In the genomic region with DNA sequence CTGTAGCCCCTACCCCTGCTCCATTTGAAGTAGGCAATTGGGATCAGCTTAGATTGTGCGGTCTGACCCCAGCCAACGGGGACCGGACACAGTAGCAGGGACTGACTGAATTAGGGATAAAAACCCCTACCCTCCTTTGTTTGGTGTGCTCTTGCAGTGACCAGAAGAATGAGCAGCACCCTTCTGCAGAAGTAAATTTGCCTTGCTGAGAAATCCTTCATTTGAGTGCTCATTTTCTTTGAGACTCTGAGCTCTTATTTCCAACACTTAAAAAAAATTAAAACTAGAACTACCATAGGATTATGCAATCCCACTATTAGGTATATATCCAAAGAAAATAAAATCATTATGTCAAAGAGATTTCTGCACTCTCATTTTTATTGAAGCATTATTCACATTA, we compare ENCODE assay signal across 39 cellular contexts.
"Had no signal": no experiment of that assay in that cellular context is flagged by ENCODE, and none has a peak within 500 bp of the region (broad histone marks: within the 10 kb centered on the region; RNA-seq: fewer than 3 reads in every experiment).

No MANE protein-coding gene starts in this region.

- H3K4me1 ChIP-seq: adrenal gland, ascending aorta, body of pancreas, breast epithelium had no signal

- H3K27me3 ChIP-seq: adrenal gland, ascending aorta, body of pancreas, brain microvascular endothelial cell, breast epithelium, cardiac muscle cell had no signal

- H3K36me3 ChIP-seq: adrenal gland, ascending aorta, brain microvascular endothelial cell, breast epithelium, cardiac muscle cell had no signal

- H3K4me1 Mint-ChIP-seq: activated naive CD4-positive, alpha-beta T cell treated with anti-CD3 and anti-CD28 coated beads, Interleukin-2, amount 10 ng/mL, durations not matched to agents 7 days and 5 days; activated naive CD4-positive, alpha-beta T cell treated with anti-CD3 and anti-CD28 coated beads, Interleukin-2, amount 50 U/mL, for 24 hours; activated naive CD8-positive, alpha-beta T cell treated with anti-CD3 and anti-CD28 coated beads for 36 hours; activated naive CD8-positive, alpha-beta T cell treated with anti-CD3 and anti-CD28 coated beads, Interleukin-2, amount 10 ng/mL, durations not matched to agents 7 days and 5 days; activated naive CD8-positive, alpha-beta T cell treated with anti-CD3 and anti-CD28 coated beads, Interleukin-2, amount 50 U/mL, for 24 hours; activated T-helper 17 cell treated with anti-CD3 and anti-CD28 coated beads, Interleukin-2, amount 50 U/mL, for 72 hours; brain; central memory CD8-positive, alpha-beta T cell had no signal

- H3K9me3 ChIP-seq: adrenal gland had no signal

- H3K27me3 Mint-ChIP-seq: activated naive CD4-positive, alpha-beta T cell treated with anti-CD3 and anti-CD28 coated beads, Interleukin-2, amount 10 ng/mL, durations not matched to agents 7 days and 5 days; activated naive CD4-positive, alpha-beta T cell treated with anti-CD3 and anti-CD28 coated beads, Interleukin-2, amount 50 U/mL, for 24 hours; activated naive CD8-positive, alpha-beta T cell; activated naive CD8-positive, alpha-beta T cell treated with anti-CD3 and anti-CD28 coated beads for 36 hours; activated naive CD8-positive, alpha-beta T cell treated with anti-CD3 and anti-CD28 coated beads, Interleukin-2, amount 10 ng/mL, durations not matched to agents 7 days and 5 days; activated naive CD8-positive, alpha-beta T cell treated with anti-CD3 and anti-CD28 coated beads, Interleukin-2, amount 50 U/mL, for 24 hours; activated T-helper 17 cell treated with anti-CD3 and anti-CD28 coated beads, Interleukin-2, amount 50 U/mL, for 72 hours; central memory CD8-positive, alpha-beta T cell had no signal

- H3K27ac ChIP-seq: adrenal gland, ascending aorta, body of pancreas, brain microvascular endothelial cell, breast epithelium, cardiac muscle cell had no signal

- DNase-seq: activated effector memory CD4-positive, alpha-beta T cell treated with anti-CD3 and anti-CD28 coated beads, Interleukin-2, amount 50 U/mL, for 16 hours; activated effector memory CD4-positive, alpha-beta T cell treated with Interleukin-2 at 50 U/mL for 16 hours; activated gamma-delta T cell; activated gamma-delta T cell treated with Interleukin-2 at 50 U/mL for 16 hours; activated naive CD4-positive, alpha-beta T cell; activated naive CD4-positive, alpha-beta T cell treated with anti-CD3 and anti-CD28 coated beads for 36 hours; activated naive CD4-positive, alpha-beta T cell treated with anti-CD3 and anti-CD28 coated beads, Interleukin-2, amount 10 ng/mL, durations not matched to agents 7 days and 5 days; activated naive CD4-positive, alpha-beta T cell treated with anti-CD3 and anti-CD28 coated beads, Interleukin-2, amount 50 U/mL, for 16 hours; activated naive CD4-positive, alpha-beta T cell treated with Interleukin-2 at 50 U/mL for 16 hours; activated naive CD8-positive, alpha-beta T cell treated with anti-CD3 and anti-CD28 coated beads for 36 hours; activated naive CD8-positive, alpha-beta T cell treated with anti-CD3 and anti-CD28 coated beads, Interleukin-2, amount 10 ng/mL, durations not matched to agents 7 days and 5 days; activated naive CD8-positive, alpha-beta T cell treated with anti-CD3 and anti-CD28 coated beads, Interleukin-2, amount 50 U/mL, for 24 hours; activated T-cell treated with anti-CD3 and anti-CD28 coated beads, Interleukin-2, amount 50 U/mL, for 4 hours; activated T-cell treated with anti-CD3 and anti-CD28 coated beads, Interleukin-2, amount 50 U/mL, for 48 hours; activated T-cell treated with anti-CD3 and anti-CD28 coated beads, Interleukin-2, amount 50 U/mL, for 72 hours; adrenal gland; amniotic stem cell; amygdala; anterior cingulate cortex; aorta; body of pancreas; brain microvascular endothelial cell; caudate nucleus; central memory CD4-positive, alpha-beta T cell; cerebellar nuclear complex had no signal

- H3K4me3 Mint-ChIP-seq: activated naive CD4-positive, alpha-beta T cell treated with anti-CD3 and anti-CD28 coated beads for 36 hours; activated naive CD4-positive, alpha-beta T cell treated with anti-CD3 and anti-CD28 coated beads, Interleukin-2, amount 10 ng/mL, durations not matched to agents 7 days and 5 days; activated naive CD4-positive, alpha-beta T cell treated with anti-CD3 and anti-CD28 coated beads, Interleukin-2, amount 50 U/mL, for 24 hours; activated naive CD8-positive, alpha-beta T cell; activated naive CD8-positive, alpha-beta T cell treated with anti-CD3 and anti-CD28 coated beads for 36 hours; activated naive CD8-positive, alpha-beta T cell treated with anti-CD3 and anti-CD28 coated beads, Interleukin-2, amount 10 ng/mL, durations not matched to agents 7 days and 5 days; activated naive CD8-positive, alpha-beta T cell treated with anti-CD3 and anti-CD28 coated beads, Interleukin-2, amount 50 U/mL, for 24 hours; activated T-cell treated with anti-CD3 and anti-CD28 coated beads, Interleukin-2, amount 50 U/mL, for 4 hours; activated T-cell treated with anti-CD3 and anti-CD28 coated beads, Interleukin-2, amount 50 U/mL, for 72 hours; activated T-helper 1 cell treated with anti-CD3 and anti-CD28 coated beads, Interleukin-12 subunit alpha, Interleukin-12 subunit beta, Interleukin-2, Interleukin-4 antibody, amounts not matched to agents 30 ng/mL and 10 ng/mL and 1 ng/mL, durations not matched to agents 14 hours and 24 hours and 36 hours; activated T-helper 17 cell treated with anti-CD3 and anti-CD28 coated beads, Interleukin-2, amount 50 U/mL, for 72 hours; brain; central memory CD8-positive, alpha-beta T cell had no signal

- FAIRE-seq: astrocyte, bronchial epithelial cell, colon had no signal

- H3K27ac Mint-ChIP-seq: activated naive CD4-positive, alpha-beta T cell treated with anti-CD3 and anti-CD28 coated beads for 36 hours; activated naive CD4-positive, alpha-beta T cell treated with anti-CD3 and anti-CD28 coated beads, Interleukin-2, amount 10 ng/mL, durations not matched to agents 7 days and 5 days; activated naive CD4-positive, alpha-beta T cell treated with anti-CD3 and anti-CD28 coated beads, Interleukin-2, amount 50 U/mL, for 24 hours; activated naive CD4-positive, alpha-beta T cell treated with anti-CD3 and anti-CD28 coated beads, Interleukin-2, amount 50 U/mL, for 72 hours; activated naive CD8-positive, alpha-beta T cell; activated naive CD8-positive, alpha-beta T cell treated with anti-CD3 and anti-CD28 coated beads for 36 hours; activated naive CD8-positive, alpha-beta T cell treated with anti-CD3 and anti-CD28 coated beads, Interleukin-2, amount 10 ng/mL, durations not matched to agents 7 days and 5 days; activated naive CD8-positive, alpha-beta T cell treated with anti-CD3 and anti-CD28 coated beads, Interleukin-2, amount 50 U/mL, for 24 hours; activated T-cell treated with anti-CD3 and anti-CD28 coated beads, Interleukin-2, amount 50 U/mL, for 72 hours; activated T-helper 1 cell treated with anti-CD3 and anti-CD28 coated beads, Interleukin-12 subunit alpha, Interleukin-12 subunit beta, Interleukin-2, Interleukin-4 antibody, amounts not matched to agents 30 ng/mL and 10 ng/mL and 1 ng/mL, durations not matched to agents 14 hours and 24 hours and 36 hours; activated T-helper 17 cell treated with anti-CD3 and anti-CD28 coated beads, Interleukin-2, amount 50 U/mL, for 72 hours; activated T-helper 2 cell treated with anti-CD3 and anti-CD28 coated beads, Interferon-gamma antibody, Interleukin-2, Interleukin-4, amounts not matched to agents 10 μg/mL and 5 μg/mL and 100 μg/mL, durations not matched to agents 14 hours and 24 hours and 36 hours; brain had no signal

- H3K4me3 ChIP-seq: adrenal gland, ascending aorta, body of pancreas, breast epithelium, cardiac muscle cell had no signal

- H3K36me3 Mint-ChIP-seq: activated naive CD4-positive, alpha-beta T cell treated with anti-CD3 and anti-CD28 coated beads, Interleukin-2, amount 10 ng/mL, durations not matched to agents 7 days and 5 days; activated naive CD4-positive, alpha-beta T cell treated with anti-CD3 and anti-CD28 coated beads, Interleukin-2, amount 50 U/mL, for 24 hours; activated naive CD8-positive, alpha-beta T cell; activated naive CD8-positive, alpha-beta T cell treated with anti-CD3 and anti-CD28 coated beads for 36 hours; activated naive CD8-positive, alpha-beta T cell treated with anti-CD3 and anti-CD28 coated beads, Interleukin-2, amount 10 ng/mL, durations not matched to agents 7 days and 5 days; brain had no signal
